ENCODE assay signal across 1 cellular context in the genomic region with DNA sequence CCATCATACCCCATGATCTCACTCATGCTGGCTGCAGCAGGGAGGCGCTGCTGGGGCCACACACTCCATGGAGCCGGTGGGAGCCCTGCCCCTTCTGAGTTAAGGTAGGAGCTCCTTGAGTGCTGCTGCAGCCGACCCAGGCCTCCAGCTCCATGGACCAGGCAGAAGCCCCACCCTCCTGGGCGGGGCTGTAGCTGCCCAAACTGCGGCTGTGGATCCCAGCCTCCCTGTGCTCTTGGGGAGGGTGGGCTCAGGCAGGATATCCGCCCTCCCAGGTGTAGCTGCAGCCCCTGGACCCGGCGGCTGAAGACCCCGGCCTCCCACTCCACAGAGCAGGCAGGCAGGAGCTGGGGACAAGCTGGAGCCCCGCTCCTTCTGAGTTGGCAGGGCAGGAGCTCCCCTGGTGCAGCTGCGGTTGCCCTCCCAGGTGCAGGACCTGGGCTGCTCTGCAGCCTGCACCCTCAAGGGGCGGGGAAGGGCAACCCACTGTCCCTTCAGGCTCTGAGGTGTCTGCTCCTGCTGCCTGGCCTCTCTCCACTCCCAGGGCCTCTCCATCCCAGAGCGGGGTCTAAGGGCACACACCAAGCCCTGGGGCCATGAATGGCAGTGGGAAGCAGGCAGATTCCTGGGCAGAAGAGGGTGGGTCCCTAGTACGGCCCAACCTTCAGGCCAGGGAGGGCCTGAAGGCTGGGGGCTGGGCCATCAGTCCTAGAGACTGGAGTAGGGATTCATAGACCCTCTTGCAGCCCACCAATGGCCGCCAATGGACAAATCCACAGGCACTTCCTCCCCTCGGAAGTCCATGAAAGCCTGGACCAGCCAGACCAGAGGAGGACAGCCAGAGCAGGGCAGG.
TF ChIP-seq lines count a peak whose summit lies in the region.

No MANE protein-coding gene starts in this region.

TF ChIP-seq in GM23338, 12 proteins besides CTCF, POLR2A, EP300 and RAD21 (continued from another document):
- TF ChIP-seq REST (IDR thresholded peaks at IDR 0.05; ENCODE audit: unreplicated experiment) (no peak), STAT1 (IDR thresholded peaks at IDR 0.05; ENCODE audit: unreplicated experiment) (no peak), EZH2 (IDR thresholded peaks at IDR 0.05; ENCODE audit: low read depth, unreplicated experiment) (no peak), POLR2AphosphoS5 (IDR thresholded peaks at IDR 0.05; ENCODE audit: low read depth) (no peak)
- TF ChIP-seq, protein P1, sequence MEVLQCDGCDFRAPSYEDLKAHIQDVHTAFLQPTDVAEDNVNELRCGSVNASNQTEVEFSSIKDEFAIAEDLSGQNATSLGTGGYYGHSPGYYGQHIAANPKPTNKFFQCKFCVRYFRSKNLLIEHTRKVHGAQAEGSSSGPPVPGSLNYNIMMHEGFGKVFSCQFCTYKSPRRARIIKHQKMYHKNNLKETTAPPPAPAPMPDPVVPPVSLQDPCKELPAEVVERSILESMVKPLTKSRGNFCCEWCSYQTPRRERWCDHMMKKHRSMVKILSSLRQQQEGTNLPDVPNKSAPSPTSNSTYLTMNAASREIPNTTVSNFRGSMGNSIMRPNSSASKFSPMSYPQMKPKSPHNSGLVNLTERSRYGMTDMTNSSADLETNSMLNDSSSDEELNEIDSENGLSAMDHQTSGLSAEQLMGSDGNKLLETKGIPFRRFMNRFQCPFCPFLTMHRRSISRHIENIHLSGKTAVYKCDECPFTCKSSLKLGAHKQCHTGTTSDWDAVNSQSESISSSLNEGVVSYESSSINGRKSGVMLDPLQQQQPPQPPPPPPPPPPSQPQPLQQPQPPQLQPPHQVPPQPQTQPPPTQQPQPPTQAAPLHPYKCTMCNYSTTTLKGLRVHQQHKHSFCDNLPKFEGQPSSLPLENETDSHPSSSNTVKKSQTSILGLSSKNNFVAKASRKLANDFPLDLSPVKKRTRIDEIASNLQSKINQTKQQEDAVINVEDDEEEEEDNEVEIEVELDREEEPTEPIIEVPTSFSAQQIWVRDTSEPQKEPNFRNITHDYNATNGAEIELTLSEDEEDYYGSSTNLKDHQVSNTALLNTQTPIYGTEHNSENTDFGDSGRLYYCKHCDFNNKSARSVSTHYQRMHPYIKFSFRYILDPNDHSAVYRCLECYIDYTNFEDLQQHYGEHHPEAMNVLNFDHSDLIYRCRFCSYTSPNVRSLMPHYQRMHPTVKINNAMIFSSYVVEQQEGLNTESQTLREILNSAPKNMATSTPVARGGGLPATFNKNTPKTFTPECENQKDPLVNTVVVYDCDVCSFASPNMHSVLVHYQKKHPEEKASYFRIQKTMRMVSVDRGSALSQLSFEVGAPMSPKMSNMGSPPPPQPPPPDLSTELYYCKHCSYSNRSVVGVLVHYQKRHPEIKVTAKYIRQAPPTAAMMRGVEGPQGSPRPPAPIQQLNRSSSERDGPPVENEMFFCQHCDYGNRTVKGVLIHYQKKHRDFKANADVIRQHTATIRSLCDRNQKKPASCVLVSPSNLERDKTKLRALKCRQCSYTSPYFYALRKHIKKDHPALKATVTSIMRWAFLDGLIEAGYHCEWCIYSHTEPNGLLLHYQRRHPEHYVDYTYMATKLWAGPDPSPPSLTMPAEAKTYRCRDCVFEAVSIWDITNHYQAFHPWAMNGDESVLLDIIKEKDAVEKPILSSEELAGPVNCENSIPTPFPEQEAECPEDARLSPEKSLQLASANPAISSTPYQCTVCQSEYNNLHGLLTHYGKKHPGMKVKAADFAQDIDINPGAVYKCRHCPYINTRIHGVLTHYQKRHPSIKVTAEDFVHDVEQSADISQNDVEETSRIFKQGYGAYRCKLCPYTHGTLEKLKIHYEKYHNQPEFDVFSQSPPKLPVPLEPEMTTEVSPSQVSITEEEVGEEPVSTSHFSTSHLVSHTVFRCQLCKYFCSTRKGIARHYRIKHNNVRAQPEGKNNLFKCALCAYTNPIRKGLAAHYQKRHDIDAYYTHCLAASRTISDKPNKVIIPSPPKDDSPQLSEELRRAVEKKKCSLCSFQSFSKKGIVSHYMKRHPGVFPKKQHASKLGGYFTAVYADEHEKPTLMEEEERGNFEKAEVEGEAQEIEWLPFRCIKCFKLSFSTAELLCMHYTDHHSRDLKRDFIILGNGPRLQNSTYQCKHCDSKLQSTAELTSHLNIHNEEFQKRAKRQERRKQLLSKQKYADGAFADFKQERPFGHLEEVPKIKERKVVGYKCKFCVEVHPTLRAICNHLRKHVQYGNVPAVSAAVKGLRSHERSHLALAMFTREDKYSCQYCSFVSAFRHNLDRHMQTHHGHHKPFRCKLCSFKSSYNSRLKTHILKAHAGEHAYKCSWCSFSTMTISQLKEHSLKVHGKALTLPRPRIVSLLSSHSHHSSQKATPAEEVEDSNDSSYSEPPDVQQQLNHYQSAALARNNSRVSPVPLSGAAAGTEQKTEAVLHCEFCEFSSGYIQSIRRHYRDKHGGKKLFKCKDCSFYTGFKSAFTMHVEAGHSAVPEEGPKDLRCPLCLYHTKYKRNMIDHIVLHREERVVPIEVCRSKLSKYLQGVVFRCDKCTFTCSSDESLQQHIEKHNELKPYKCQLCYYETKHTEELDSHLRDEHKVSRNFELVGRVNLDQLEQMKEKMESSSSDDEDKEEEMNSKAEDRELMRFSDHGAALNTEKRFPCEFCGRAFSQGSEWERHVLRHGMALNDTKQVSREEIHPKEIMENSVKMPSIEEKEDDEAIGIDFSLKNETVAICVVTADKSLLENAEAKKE (CRISPR knock-in tag; IDR thresholded peaks at IDR 0.05), result no peak
